8 cellular contexts compared by ENCODE assay signal in genomic region chr17:57875109-57876022, GRCh38. TPM values are rescaled to one million over a fixed set of nuclear protein-coding genes. Genes with fewer than 3 reads are reported as not detected.
DNase-seq lines count a peak whose midpoint lies in the region; ATAC-seq and TF ChIP-seq lines count a peak whose summit lies in the region.

No MANE protein-coding gene starts in this region.

- H3K4me1 ChIP-seq in suprapubic skin, result peaks cover 55% of the 10 kb centered on the region

- H3K9me3 ChIP-seq in suprapubic skin, result no peaks in the 10 kb centered on the region

- no peak overlapping the region for H3K4me3 Mint-ChIP-seq in stimulated activated effector memory CD8-positive, alpha-beta T cell treated with anti-CD3 and anti-CD28 coated beads, Interleukin-12 subunit alpha, Interleukin-12 subunit beta, amount 100 ng/mL, for 72 hours

- no peaks in the 10 kb centered on the region for H3K27me3 ChIP-seq in suprapubic skin

- H3K4me1 Mint-ChIP-seq in stimulated activated effector memory CD8-positive, alpha-beta T cell treated with anti-CD3 and anti-CD28 coated beads, Interleukin-12 subunit alpha, Interleukin-12 subunit beta, amount 100 ng/mL, for 72 hours, result peaks cover 17% of the 10 kb centered on the region

- H3K27ac ChIP-seq in cingulate gyrus (ENCODE audit: low read depth, low read length) (peak overlapping the region; percentile 97), suprapubic skin (peak overlapping the region; percentile 87)

- no peak for ATAC-seq in GM18520 (IDR thresholded peaks at IDR 0.05; ENCODE audit: unreplicated experiment)
- no peak for ATAC-seq in stimulated activated effector memory CD8-positive, alpha-beta T cell treated with anti-CD3 and anti-CD28 coated beads, Interleukin-12 subunit alpha, Interleukin-12 subunit beta, amount 100 ng/mL, for 72 hours

- TF ChIP-seq EP300 in suprapubic skin (IDR thresholded peaks at IDR 0.05), result no peak

- no peaks in the 10 kb centered on the region for H3K9me3 Mint-ChIP-seq in stimulated activated effector memory CD8-positive, alpha-beta T cell treated with anti-CD3 and anti-CD28 coated beads, Interleukin-12 subunit alpha, Interleukin-12 subunit beta, amount 100 ng/mL, for 72 hours

- peak overlapping the region; percentile 32 for H3K4me3 ChIP-seq in suprapubic skin

- WGBS in suprapubic skin, result 31% methylated on average over 12 of the region's 13 CpGs

- peak; percentile 44 to 55 for TF ChIP-seq CTCF in suprapubic skin (IDR thresholded peaks at IDR 0.05)

- H3K27ac Mint-ChIP-seq in stimulated activated effector memory CD8-positive, alpha-beta T cell treated with anti-CD3 and anti-CD28 coated beads, Interleukin-12 subunit alpha, Interleukin-12 subunit beta, amount 100 ng/mL, for 72 hours, result no peak overlapping the region

- no peaks in the 10 kb centered on the region for H3K36me3 Mint-ChIP-seq in stimulated activated effector memory CD8-positive, alpha-beta T cell treated with anti-CD3 and anti-CD28 coated beads, Interleukin-12 subunit alpha, Interleukin-12 subunit beta, amount 100 ng/mL, for 72 hours

- TF ChIP-seq POLR2A in suprapubic skin (IDR thresholded peaks at IDR 0.05), result no peak

- DNase-seq in GM04504 (ENCODE audit: low read depth) (peak; percentile 95), NCI-H446 treated with DMSO at 0.1 percent for 48 hours (lab: John Stamatoyannopoulos, UW) (peak; percentile 75), left kidney (ENCODE audit: low read depth, low spot score) (peak; percentile 95), suprapubic skin (ENCODE audit: low spot score in 2 of 2) (peak; percentile 91)
- no peak for DNase-seq in effector CD4-positive, alpha-beta T cell
- DNase-seq in stimulated activated effector memory CD8-positive, alpha-beta T cell treated with anti-CD3 and anti-CD28 coated beads, Interleukin-12 subunit alpha, Interleukin-12 subunit beta, amount 100 ng/mL, for 72 hours (ENCODE audit: low spot score in 2 of 2), result no peak

- H3K36me3 ChIP-seq in suprapubic skin, result peaks cover 7% of the 10 kb centered on the region

RNA-seq across cellular contexts. Expression of gene MRPS23, which starts 25.5 kb away (rescaled TPM):
- total RNA-seq in suprapubic skin, result 10 to 100 TPM in 3 of 4 donors, 1 to 10 TPM in 1; 7.4 to 15.2 (median 12.5) TPM

Comparison
In these comparisons a context has a peak if more than half of its experiments do, and no peak if none do; other contexts are left out.
1. DNase-seq: peak in GM04504 (single experiment), NCI-H446 treated with DMSO at 0.1 percent for 48 hours (single experiment), left kidney (single experiment) and suprapubic skin (2 of 2); none in effector CD4-positive, alpha-beta T cell (single experiment) and stimulated activated effector memory CD8-positive, alpha-beta T cell treated with anti-CD3 and anti-CD28 coated beads, Interleukin-12 subunit alpha, Interleukin-12 subunit beta, amount 100 ng/mL, for 72 hours (0 of 2).